ENCODE assay signal across 1 cellular context in the genomic region with DNA sequence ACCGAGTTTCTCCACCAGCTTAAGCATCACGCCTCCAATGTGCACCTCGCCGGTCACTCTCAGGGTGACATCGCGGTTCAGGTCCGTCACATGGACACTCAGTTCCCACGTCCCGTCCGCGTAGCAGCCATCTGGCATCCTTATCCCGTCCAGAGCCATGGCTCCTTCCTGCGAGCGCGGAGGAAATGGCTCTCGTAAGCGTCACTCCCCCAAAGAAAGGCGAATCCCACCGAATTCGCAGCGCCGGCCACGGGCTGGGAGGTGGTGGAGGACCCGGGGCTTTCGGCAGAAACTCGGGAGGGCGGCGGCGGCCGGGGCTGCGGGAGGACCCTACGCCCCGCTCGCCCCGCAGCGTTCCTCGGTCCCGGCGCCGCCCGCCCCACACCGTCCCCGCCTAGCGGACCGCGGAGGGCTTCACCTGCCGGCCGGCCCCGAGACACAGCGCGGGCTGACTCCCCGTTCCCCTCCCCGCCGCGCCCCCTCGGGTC.
TF ChIP-seq lines count a peak whose summit lies in the region.

No MANE protein-coding gene starts in this region.

TF ChIP-seq in SK-N-SH treated with all-trans-retinoic acid at 6 μM for 48 hours, 23 proteins besides CTCF, POLR2A, EP300 and RAD21 (continued from another document):
- TF ChIP-seq, protein P1, sequence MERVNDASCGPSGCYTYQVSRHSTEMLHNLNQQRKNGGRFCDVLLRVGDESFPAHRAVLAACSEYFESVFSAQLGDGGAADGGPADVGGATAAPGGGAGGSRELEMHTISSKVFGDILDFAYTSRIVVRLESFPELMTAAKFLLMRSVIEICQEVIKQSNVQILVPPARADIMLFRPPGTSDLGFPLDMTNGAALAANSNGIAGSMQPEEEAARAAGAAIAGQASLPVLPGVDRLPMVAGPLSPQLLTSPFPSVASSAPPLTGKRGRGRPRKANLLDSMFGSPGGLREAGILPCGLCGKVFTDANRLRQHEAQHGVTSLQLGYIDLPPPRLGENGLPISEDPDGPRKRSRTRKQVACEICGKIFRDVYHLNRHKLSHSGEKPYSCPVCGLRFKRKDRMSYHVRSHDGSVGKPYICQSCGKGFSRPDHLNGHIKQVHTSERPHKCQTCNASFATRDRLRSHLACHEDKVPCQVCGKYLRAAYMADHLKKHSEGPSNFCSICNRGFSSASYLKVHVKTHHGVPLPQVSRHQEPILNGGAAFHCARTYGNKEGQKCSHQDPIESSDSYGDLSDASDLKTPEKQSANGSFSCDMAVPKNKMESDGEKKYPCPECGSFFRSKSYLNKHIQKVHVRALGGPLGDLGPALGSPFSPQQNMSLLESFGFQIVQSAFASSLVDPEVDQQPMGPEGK (CRISPR knock-in tag; IDR thresholded peaks at IDR 0.05; ENCODE audit: borderline replicate concordance): no peak
- TF ChIP-seq ISL1 (CRISPR knock-in tag; IDR thresholded peaks at IDR 0.05): no peak
- TF ChIP-seq ZFP3 (CRISPR knock-in tag; IDR thresholded peaks at IDR 0.05): no peak
- TF ChIP-seq ZFP30 (CRISPR knock-in tag; IDR thresholded peaks at IDR 0.05): no peak
- TF ChIP-seq ZNF70 (CRISPR knock-in tag; IDR thresholded peaks at IDR 0.05): no peak
